In the genomic region with DNA sequence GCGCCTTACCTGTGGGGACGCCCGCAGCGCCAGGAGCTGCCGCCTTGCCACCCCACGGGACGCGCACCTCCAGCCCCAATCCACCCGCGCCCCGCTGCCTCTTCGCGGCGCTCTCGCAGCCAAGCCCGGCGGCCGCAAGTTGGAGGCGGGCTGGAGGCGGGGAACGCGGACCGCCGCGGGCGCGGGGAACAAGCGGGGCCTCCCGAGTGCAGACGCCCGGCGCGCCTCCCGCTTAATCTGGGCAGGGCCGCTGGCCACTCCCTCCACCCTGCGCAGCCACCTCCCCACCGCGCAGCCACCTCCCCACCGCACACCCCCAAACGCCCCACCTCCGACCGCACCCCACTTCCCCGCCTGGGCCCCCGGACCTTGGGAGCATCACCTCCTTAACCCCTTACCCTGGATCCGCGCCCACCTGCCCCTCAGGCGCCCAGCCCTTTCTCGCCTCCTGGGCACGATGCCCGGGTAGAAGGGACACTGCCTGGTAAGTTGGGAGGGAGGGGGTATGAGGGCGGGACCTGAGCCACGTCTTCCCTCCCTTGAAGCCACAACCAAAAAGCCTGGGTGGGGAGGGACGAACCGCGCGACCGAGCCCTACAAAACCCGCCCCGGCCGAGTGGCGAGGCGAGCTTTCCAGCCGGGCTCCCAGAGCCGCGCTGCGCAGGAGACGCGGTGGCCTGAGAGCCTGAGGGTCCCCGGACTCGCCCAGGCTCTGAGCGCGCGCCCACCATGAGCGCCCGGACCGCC, we compare ENCODE assay signal across 8 cellular contexts. TPM values are rescaled to one million over a fixed set of nuclear protein-coding genes. Genes with fewer than 3 reads are reported as not detected.
DNase-seq lines count a peak whose midpoint lies in the region; FAIRE-seq and TF ChIP-seq lines count a peak whose summit lies in the region.

A gene (plus strand): TSS at position 627 of the 747 bp plus-strand sequence. CDS start 103 bp downstream, at position 730.
A gene (minus strand): TSS at position 208 of the 747 bp plus-strand sequence. CDS start 16,722 bp downstream, outside the sequence.

- H3K27ac Mint-ChIP-seq in activated T-cell treated with anti-CD3 and anti-CD28 coated beads, Interleukin-2, amount 50 U/mL, for 24 hours: no peak within 1 kb of the TSS

- in situ Hi-C loops in astrocyte of the spinal cord (cut with HindIII; ENCODE audit: low sequenced_read_pairs): no loop called here

- H3K27ac ChIP-seq in kidney (ENCODE audit: low read depth in 2 of 2, low read length in 2 of 2) (peak within 1 kb of the TSS; percentile 80 to 88), stomach smooth muscle (ENCODE audit: low read length) (no peak within 1 kb of the TSS)

- no peaks in the 10 kb centered on the region for H3K9me3 ChIP-seq in MG63
- no peaks in the 10 kb centered on the region for H3K9me3 ChIP-seq in kidney (ENCODE audit: control insufficient read depth in 1 of 2, low read length in 2 of 2)
- peaks cover 3 to 4% of the 10 kb centered on the region in 2 donors for H3K9me3 ChIP-seq in stomach smooth muscle (ENCODE audit: control insufficient read depth in 2 of 2, low read length in 2 of 2)

- peaks cover 3 to 8% of the 10 kb centered on the region in 2 donors for H3K4me1 ChIP-seq in kidney (ENCODE audit: control insufficient read depth in 1 of 2, insufficient read depth in 1 of 2, low read depth in 1 of 2, low read length in 2 of 2)
- peaks cover 7% of the 10 kb centered on the region for H3K4me1 ChIP-seq in stomach smooth muscle (ENCODE audit: control insufficient read depth, insufficient read depth, low read length)

- no peak for FAIRE-seq in kidney (lab: Jason Lieb, UNC)

- peaks cover 6% of the 10 kb centered on the region for H3K9me3 Mint-ChIP-seq in activated T-cell treated with anti-CD3 and anti-CD28 coated beads, Interleukin-2, amount 50 U/mL, for 24 hours

- TF ChIP-seq CTCF in astrocyte of the spinal cord (IDR thresholded peaks at IDR 0.05; ENCODE audit: low read depth, low read length): no peak
- no peak for TF ChIP-seq CTCF in kidney (IDR thresholded peaks at IDR 0.05; ENCODE audit: borderline replicate concordance, extremely low read depth, insufficient read depth)

- H3K27me3 Mint-ChIP-seq in activated T-cell treated with anti-CD3 and anti-CD28 coated beads, Interleukin-2, amount 50 U/mL, for 24 hours: peaks cover 80% of the 10 kb centered on the region

- intact Hi-C loops in kidney (cut with DNase I): no loop called here

- H3K36me3 ChIP-seq in H7 (replicated peaks; ENCODE audit: control insufficient read depth, insufficient read depth, low read length): no peaks in the 10 kb centered on the region
- no peaks in the 10 kb centered on the region for H3K36me3 ChIP-seq in MG63
- no peaks in the 10 kb centered on the region for H3K36me3 ChIP-seq in kidney (ENCODE audit: control insufficient read depth in 1 of 2, insufficient read depth in 2 of 2, low read length in 2 of 2)
- H3K36me3 ChIP-seq in stomach smooth muscle (ENCODE audit: control insufficient read depth in 2 of 2, insufficient read depth in 2 of 2, low read length in 2 of 2): no peaks in the 10 kb centered on the region

- DNase-seq in activated T-cell treated with anti-CD3 and anti-CD28 coated beads, Interleukin-2, amount 50 U/mL, for 24 hours: peak; percentile 35
- DNase-seq in activated T-cell treated with anti-CD3 and anti-CD28 coated beads, Interleukin-2, amount 50 U/mL, for 1 hour: no peak
- DNase-seq in H7: peak; percentile 81
- peak; percentile 61 for DNase-seq in MG63
- DNase-seq in astrocyte of the spinal cord (ENCODE audit: low read depth, low spot score): no peak
- DNase-seq in kidney: peak; percentile 94
- DNase-seq in activated gamma-delta T cell treated with Interleukin-2 at 50 U/mL for 16 hours: no peak

- H3K4me3 ChIP-seq in H7 (ENCODE audit: insufficient read depth, low read depth, low read length): peak within 1 kb of the TSS; percentile 56
- peak within 1 kb of the TSS; percentile 49 for H3K4me3 ChIP-seq in MG63
- H3K4me3 ChIP-seq in astrocyte of the spinal cord (ENCODE audit: low read depth, low read length): peak within 1 kb of the TSS; percentile 39
- peak within 1 kb of the TSS; percentile 72 to 75 for H3K4me3 ChIP-seq in kidney (ENCODE audit: low read length in 2 of 2)
- peak within 1 kb of the TSS; percentile 50 to 61 for H3K4me3 ChIP-seq in stomach smooth muscle (ENCODE audit: low read length in 2 of 2)

- no peaks in the 10 kb centered on the region for H3K36me3 Mint-ChIP-seq in activated T-cell treated with anti-CD3 and anti-CD28 coated beads, Interleukin-2, amount 50 U/mL, for 24 hours (ENCODE audit: low read depth)

- H3K4me1 Mint-ChIP-seq in activated T-cell treated with anti-CD3 and anti-CD28 coated beads, Interleukin-2, amount 50 U/mL, for 24 hours (ENCODE audit: low read depth): peaks cover 9% of the 10 kb centered on the region

- peak within 1 kb of the TSS; percentile 63 for H3K4me3 Mint-ChIP-seq in activated T-cell treated with anti-CD3 and anti-CD28 coated beads, Interleukin-2, amount 50 U/mL, for 24 hours

- H3K27me3 ChIP-seq in H7 (ENCODE audit: control insufficient read depth, insufficient read depth, low read length) (peaks cover 31% of the 10 kb centered on the region), MG63 (peaks cover 21% of the 10 kb centered on the region), stomach smooth muscle (ENCODE audit: control insufficient read depth in 1 of 2, insufficient read depth in 2 of 2, low read length in 2 of 2) (peaks cover 0 to 42% of the 10 kb centered on the region in 2 donors)

- H3K9ac ChIP-seq in kidney (ENCODE audit: low read length in 2 of 2) (peak within 1 kb of the TSS; percentile 51 to 73), stomach smooth muscle (ENCODE audit: low read length in 2 of 2) (peak within 1 kb of the TSS in 1 of 2 donors; percentile 16)

RNA-seq across cellular contexts. Expression of the first gene that starts in this region (rescaled TPM):
- total RNA-seq in H7 (2014; rRNA removed; shearing (Covaris generic)): 0.07 and 0.67 TPM in 2 replicates
- total RNA-seq in MG63 (2014; rRNA removed; shearing (Covaris generic); ENCODE audit: low replicate concordance): 0.20 TPM in 1 of 2 replicates, not detected in the other
- 48.8 TPM for total RNA-seq in kidney
- polyA plus RNA-seq in kidney (ENCODE audit: insufficient read depth, low read depth, low replicate concordance): 20.8 TPM

RNA-seq across cellular contexts. Expression of the second gene that starts in this region (rescaled TPM):
- total RNA-seq in H7 (2014; rRNA removed; shearing (Covaris generic)): 0.42 and 0.67 TPM in 2 replicates
- 0.36 TPM in 1 of 2 replicates, not detected in the other for total RNA-seq in MG63 (2014; rRNA removed; shearing (Covaris generic); ENCODE audit: low replicate concordance)
- total RNA-seq in kidney: 53.3 TPM
- polyA plus RNA-seq in kidney (ENCODE audit: insufficient read depth, low read depth, low replicate concordance): 7.2 TPM

Comparison
In these comparisons a context has a peak if more than half of its experiments do, and no peak if none do; other contexts are left out.
1. RNA of the first gene that starts in this region (total RNA-seq): 48.8 TPM in kidney (single experiment); 0.20 TPM in MG63 and 0.07 to 0.67 TPM in H7; every median in the first group is over 10 times any median in the second.
2. RNA of the second gene that starts in this region (total RNA-seq): 53.3 TPM in kidney (single experiment); 0.42 to 0.67 TPM in H7 and 0.36 TPM in MG63; every median in the first group is over 10 times any median in the second.
3. DNase-seq: peak in activated T-cell treated with anti-CD3 and anti-CD28 coated beads, Interleukin-2, amount 50 U/mL, for 24 hours (single experiment) and kidney (single experiment); none in activated T-cell treated with anti-CD3 and anti-CD28 coated beads, Interleukin-2, amount 50 U/mL, for 1 hour (single experiment), astrocyte of the spinal cord (single experiment) and activated gamma-delta T cell treated with Interleukin-2 at 50 U/mL for 16 hours (single experiment).
4. Peak in DNase-seq and H3K4me3 ChIP-seq in H7; RNA of the genes that start here not detected or under 1 TPM.
5. Peak in DNase-seq and H3K4me3 ChIP-seq in MG63; RNA of the genes that start here not detected or under 1 TPM.
6. Peak in every context shown above with its lines, with median percentiles within 50 percentile points of each other: H3K4me3 ChIP-seq.